8 cellular contexts compared by ENCODE assay signal in genomic region chr1:243253927-243254232, GRCh38. TPM values are rescaled to one million over a fixed set of nuclear protein-coding genes. Genes with fewer than 3 reads are reported as not detected.
DNase-seq lines count a peak whose midpoint lies in the region; ATAC-seq lines count a peak whose summit lies in the region.

No MANE protein-coding gene starts in this region.

- POLR2A ChIA-PET in CD4-positive, alpha-beta memory T cell (lab: Charles Lee; ENCODE audit: partially characterized antibody) = interaction anchor here (0.9 to 2.8 kb wide), 5 partner anchors 13 to 1398 kb away, joined by 3 to 15 read pairs (median 4); no protein-coding TSS in a partner anchor

- no peak for DNase-seq in CD4-positive, alpha-beta memory T cell
- DNase-seq in Jurkat, Clone E6-1 (ENCODE audit: low read depth, low spot score) = no peak
- DNase-seq in central memory CD8-positive, alpha-beta T cell (ENCODE audit: low spot score in 2 of 2) = no peak
- no peak for DNase-seq in naive B cell
- no peak for DNase-seq in NCI-H1436 treated with DMSO at 0.1 percent for 48 hours (lab: John Stamatoyannopoulos, UW)
- no peak for DNase-seq in central memory CD4-positive, alpha-beta T cell

- intact Hi-C loops in CD4-positive, alpha-beta memory T cell (cut with micrococcal nuclease) = loop anchor here (2.0 kb wide), 2 partner anchors 597 to 1613 kb away; partner anchors contain the start of genes AKT3, CHML and OPN3

- no peaks in the 10 kb centered on the region for H3K36me3 ChIP-seq in CD4-positive, alpha-beta memory T cell (ENCODE audit: insufficient read depth, low read length)

- peaks cover 0 to 14% of the 10 kb centered on the region in 2 donors for H3K36me3 Mint-ChIP-seq in CD4-positive, alpha-beta memory T cell
- peaks cover 16% of the 10 kb centered on the region for H3K36me3 Mint-ChIP-seq in central memory CD8-positive, alpha-beta T cell (ENCODE audit: insufficient read depth)
- no peaks in the 10 kb centered on the region for H3K36me3 Mint-ChIP-seq in naive B cell

- H3K4me1 Mint-ChIP-seq in CD4-positive, alpha-beta memory T cell = peaks cover 29 to 48% (median 34%) of the 10 kb centered on the region in 4 donors
- H3K4me1 Mint-ChIP-seq in central memory CD8-positive, alpha-beta T cell = peaks cover 34% of the 10 kb centered on the region
- H3K4me1 Mint-ChIP-seq in naive B cell = peaks cover 22 to 56% (median 36%) of the 10 kb centered on the region in 3 donors

- no peak overlapping the region for H3K27ac ChIP-seq in CD4-positive, alpha-beta memory T cell (ENCODE audit: low read depth, low read length)

- H3K27me3 Mint-ChIP-seq in CD4-positive, alpha-beta memory T cell = peaks cover 0 to 2% of the 10 kb centered on the region in 2 donors
- H3K27me3 Mint-ChIP-seq in central memory CD8-positive, alpha-beta T cell = no peaks in the 10 kb centered on the region
- no peaks in the 10 kb centered on the region for H3K27me3 Mint-ChIP-seq in naive B cell

- peak overlapping the region; percentile 89 to 98 (median 95) for H3K4me3 Mint-ChIP-seq in CD4-positive, alpha-beta memory T cell
- peak overlapping the region; percentile 98 for H3K4me3 Mint-ChIP-seq in central memory CD8-positive, alpha-beta T cell
- H3K4me3 Mint-ChIP-seq in naive B cell = peak overlapping the region; percentile 97 to 100 (median 99)

- peaks cover 25% of the 10 kb centered on the region for H3K4me1 ChIP-seq in CD4-positive, alpha-beta memory T cell (ENCODE audit: insufficient read depth, low read length)

- H3K9me3 Mint-ChIP-seq in CD4-positive, alpha-beta memory T cell = peaks cover 0 to 3% (median 0%) of the 10 kb centered on the region in 8 donors
- H3K9me3 Mint-ChIP-seq in central memory CD8-positive, alpha-beta T cell = no peaks in the 10 kb centered on the region
- no peaks in the 10 kb centered on the region for H3K9me3 Mint-ChIP-seq in naive B cell

- H3K9me3 ChIP-seq in CD4-positive, alpha-beta memory T cell (ENCODE audit: control insufficient read depth in 1 of 2, low read length in 2 of 2) = no peaks in the 10 kb centered on the region

- peak overlapping the region in 1 of 2 donors; percentile 24 for H3K4me3 ChIP-seq in CD4-positive, alpha-beta memory T cell (ENCODE audit: low read length in 2 of 2)
- H3K4me3 ChIP-seq in Jurkat, Clone E6-1 (ENCODE audit: low read length) = peak overlapping the region; percentile 63

- CTCF ChIA-PET in CD4-positive, alpha-beta memory T cell (lab: Charles Lee; ENCODE audit: partially characterized antibody) = no interaction called here

- no peaks in the 10 kb centered on the region for H3K27me3 ChIP-seq in CD4-positive, alpha-beta memory T cell (ENCODE audit: insufficient read depth, low read length)

- no peak for ATAC-seq in central memory CD8-positive, alpha-beta T cell (replicated peaks; ENCODE audit: extremely low read depth, poor library complexity, severe bottlenecking)
- ATAC-seq in naive B cell (ENCODE audit: low read depth in 2 of 2) (no peak), GM21360 (IDR thresholded peaks at IDR 0.05; ENCODE audit: unreplicated experiment) (no peak), HG02981 (IDR thresholded peaks at IDR 0.05; ENCODE audit: unreplicated experiment) (no peak)

- peak overlapping the region; percentile 66 to 100 (median 97) for H3K27ac Mint-ChIP-seq in CD4-positive, alpha-beta memory T cell
- H3K27ac Mint-ChIP-seq in central memory CD8-positive, alpha-beta T cell (ENCODE audit: low read depth) = peak overlapping the region; percentile 98
- H3K27ac Mint-ChIP-seq in naive B cell = peak overlapping the region; percentile 33 to 99 (median 94)

RNA-seq across cellular contexts. Expression of gene CEP170, which starts 1.2 kb away (rescaled TPM):
- total RNA-seq in CD4-positive, alpha-beta memory T cell = 10 to 100 TPM; 36.4 to 40.7 TPM
- 10 to 100 TPM in 1 of 2 donors, 1 to 10 TPM in 1; 3.9 to 10.9 TPM for polyA plus RNA-seq in CD4-positive, alpha-beta memory T cell
- 26.6 TPM for polyA plus RNA-seq in Jurkat, Clone E6-1 (2012; ENCODE audit: insufficient read depth, insufficient read length)
- 10 to 100 TPM; 16.6 to 36.0 (median 23.2) TPM for polyA plus RNA-seq in naive B cell (ENCODE audit: low read depth in 6 of 6)

RNA-seq across cellular contexts. Expression of gene SDCCAG8, which starts 2.0 kb away (rescaled TPM):
- 10 to 100 TPM; 32.8 to 35.7 TPM for total RNA-seq in CD4-positive, alpha-beta memory T cell
- polyA plus RNA-seq in CD4-positive, alpha-beta memory T cell = 10 to 100 TPM; 19.0 to 22.6 TPM
- polyA plus RNA-seq in Jurkat, Clone E6-1 (2012; ENCODE audit: insufficient read depth, insufficient read length) = 27.6 TPM
- polyA plus RNA-seq in naive B cell (ENCODE audit: low read depth in 6 of 6) = 10 to 100 TPM; 42.9 to 60.7 (median 53.0) TPM
